ENCODE assay signal across 9 cellular contexts in genomic region chr1:111593403-111594127, GRCh38. TPM values are rescaled to one million over a fixed set of nuclear protein-coding genes. Genes with fewer than 3 reads are reported as not detected.
DNase-seq lines count a peak whose midpoint lies in the region; FAIRE-seq and TF ChIP-seq lines count a peak whose summit lies in the region.
"Had no signal": no experiment of that assay in that cellular context is flagged by ENCODE, and none has a peak within 500 bp of the region (broad histone marks: within the 10 kb centered on the region; RNA-seq: fewer than 3 reads in every experiment).

No MANE protein-coding gene starts in this region.

- peaks cover 2% of the 10 kb centered on the region for H3K36me3 Mint-ChIP-seq in T-helper 2 cell treated with Interferon-gamma antibody and Interleukin-4, amounts not matched to agents 5 μg/mL and 100 μg/mL, for 36 hours (ENCODE audit: low read depth)

- TF ChIP-seq CTCF in WI38 (IDR thresholded peaks at IDR 0.05; ENCODE audit: low read depth, low read length) (no peak), keratinocyte (optimal IDR thresholded peaks at IDR 0.05 in 1 of 3, IDR thresholded peaks at IDR 0.05 in 1 of 3, conservative IDR thresholded peaks at IDR 0.05 in 1 of 3; ENCODE audit: extremely low read depth in 1 of 3, insufficient read depth in 2 of 3, low read length in 3 of 3) (no peak), suprapubic skin (IDR thresholded peaks at IDR 0.05) (no peak)

- H3K4me3 ChIP-seq in WI38 (ENCODE audit: low read depth, low read length) (peak overlapping the region; percentile 40; the same call in 1 of the 2 replicates), keratinocyte (ENCODE audit: control insufficient read depth in 2 of 3, extremely low read depth in 1 of 3, insufficient read depth in 2 of 3, low read depth in 1 of 3, low read length in 3 of 3) (peak overlapping the region in 1 of 3 experiments; percentile 50), suprapubic skin (no peak overlapping the region)

- no peaks in the 10 kb centered on the region for H3K79me2 ChIP-seq in keratinocyte (ENCODE audit: control insufficient read depth, insufficient read depth, low read length)

- no peaks in the 10 kb centered on the region for H3K9me1 ChIP-seq in keratinocyte (ENCODE audit: control insufficient read depth, extremely low read depth, insufficient read depth, low read length)

- peaks cover 78% of the 10 kb centered on the region for H3K4me1 Mint-ChIP-seq in T-helper 2 cell treated with Interferon-gamma antibody and Interleukin-4, amounts not matched to agents 5 μg/mL and 100 μg/mL, for 36 hours (ENCODE audit: low read depth)

- H3K4me3 Mint-ChIP-seq in T-helper 2 cell treated with Interferon-gamma antibody and Interleukin-4, amounts not matched to agents 5 μg/mL and 100 μg/mL, for 36 hours = peak overlapping the region; percentile 75

- TF ChIP-seq EP300 in suprapubic skin (IDR thresholded peaks at IDR 0.05) = no peak

- peak overlapping the region; percentile 61 for H3K9ac ChIP-seq in keratinocyte (ENCODE audit: control insufficient read depth, extremely low read depth, insufficient read depth, low read length)

- H3K27me3 ChIP-seq in keratinocyte (ENCODE audit: control insufficient read depth, extremely low read depth, insufficient read depth, low read length) (no peaks in the 10 kb centered on the region), suprapubic skin (no peaks in the 10 kb centered on the region)

- H3K4me1 ChIP-seq in keratinocyte (ENCODE audit: control insufficient read depth, extremely low read depth, insufficient read depth, low read length) (peaks cover 22% of the 10 kb centered on the region), suprapubic skin (peaks cover 46% of the 10 kb centered on the region)

- H3K9me3 ChIP-seq in keratinocyte (ENCODE audit: control insufficient read depth, low read depth, low read length) (no peaks in the 10 kb centered on the region), suprapubic skin (no peaks in the 10 kb centered on the region)

- no peak for TF ChIP-seq POLR2A in suprapubic skin (IDR thresholded peaks at IDR 0.05)

- H3K27ac ChIP-seq in keratinocyte (ENCODE audit: control insufficient read depth, insufficient read depth, low read length) = peak overlapping the region; percentile 81
- peak overlapping the region; percentile 80 for H3K27ac ChIP-seq in suprapubic skin

- H3K36me3 ChIP-seq in keratinocyte (ENCODE audit: control insufficient read depth in 2 of 2, extremely low read depth in 1 of 2, insufficient read depth in 2 of 2, low read length in 2 of 2) = no peaks in the 10 kb centered on the region
- no peaks in the 10 kb centered on the region for H3K36me3 ChIP-seq in suprapubic skin

- FAIRE-seq in keratinocyte (lab: Jason Lieb, UNC) = peak; percentile 13
- FAIRE-seq: A204.1 had no signal

- 42% methylated on average over 3 of the region's 3 CpGs for WGBS in suprapubic skin

- DNase-seq in T-helper 2 cell treated with Interferon-gamma antibody and Interleukin-4, amounts not matched to agents 5 μg/mL and 100 μg/mL, for 36 hours (ENCODE audit: low spot score) = no peak
- DNase-seq in T-helper 2 cell = no peak
- DNase-seq in keratinocyte (ENCODE audit: low read depth, low spot score) = peak; percentile 30
- no peak for DNase-seq in suprapubic skin (ENCODE audit: low spot score in 2 of 2)
- DNase-seq in H4 (ENCODE audit: low spot score) = no peak
- no peak for DNase-seq in RPMI8226
- no peak for DNase-seq in stimulated activated CD4-positive, alpha-beta T cell treated with anti-CD3 and anti-CD28 coated beads, Interleukin-4, amount 100 ng/mL, for 24 hours

- no peak overlapping the region for H2AFZ ChIP-seq in keratinocyte (ENCODE audit: control insufficient read depth, low read length)

- H3K9me3 Mint-ChIP-seq in T-helper 2 cell treated with Interferon-gamma antibody and Interleukin-4, amounts not matched to agents 5 μg/mL and 100 μg/mL, for 36 hours = no peaks in the 10 kb centered on the region

- no peaks in the 10 kb centered on the region for H4K20me1 ChIP-seq in keratinocyte (ENCODE audit: control insufficient read depth, extremely low read depth, insufficient read depth, low read length)

- H3K27ac Mint-ChIP-seq in T-helper 2 cell treated with Interferon-gamma antibody and Interleukin-4, amounts not matched to agents 5 μg/mL and 100 μg/mL, for 36 hours = peak overlapping the region; percentile 98

- H3K4me2 ChIP-seq in keratinocyte (ENCODE audit: control insufficient read depth, extremely low read depth, insufficient read depth, low read depth, low read length) = peak overlapping the region; percentile 79

- dilution Hi-C loops in keratinocyte (cut with MboI; ENCODE audit: extremely low pct_ligation_motif_present, low sequenced_read_pairs) = no loop called here

- no peaks in the 10 kb centered on the region for H3K27me3 Mint-ChIP-seq in T-helper 2 cell treated with Interferon-gamma antibody and Interleukin-4, amounts not matched to agents 5 μg/mL and 100 μg/mL, for 36 hours (ENCODE audit: low read depth)

RNA-seq across cellular contexts. Expression of gene RAP1A, which starts 26.0 kb away (rescaled TPM):
- 35.2 to 70.3 TPM (median 43.9 TPM) in 3 replicates for polyA plus RNA-seq in keratinocyte
- polyA plus RNA-seq in keratinocyte (2011; ENCODE audit: low read depth) = 119 TPM
- 56.5 and 106 TPM in 2 replicates for polyA plus RNA-seq in keratinocyte (2011; cell fraction: cytosol; rRNA removed)
- 21.5 and 25.7 TPM in 2 replicates for polyA plus RNA-seq in keratinocyte (2011; cell fraction: nucleus; rRNA removed)
- 50.9 and 55.7 TPM in 2 replicates for polyA plus RNA-seq in keratinocyte (2012; ENCODE audit: low replicate concordance)
- 9.2 to 29.5 TPM (median 13.0 TPM) in 3 replicates for polyA minus RNA-seq in keratinocyte
- 17.3 TPM for polyA minus RNA-seq in keratinocyte (2011; cell fraction: cytosol; rRNA and poly(A)+ RNA removed)
- 1.7 and 8.6 TPM in 2 replicates for polyA minus RNA-seq in keratinocyte (2011; cell fraction: nucleus; rRNA and poly(A)+ RNA removed)
- total RNA-seq in suprapubic skin = 10 to 100 TPM; 31.0 to 38.4 (median 35.3) TPM
- total RNA-seq in H4 (2014; rRNA removed; shearing (Covaris generic)) = 20.0 and 32.4 TPM in 2 replicates
